ENCODE assay signal across 12 cellular contexts in the genomic region with DNA sequence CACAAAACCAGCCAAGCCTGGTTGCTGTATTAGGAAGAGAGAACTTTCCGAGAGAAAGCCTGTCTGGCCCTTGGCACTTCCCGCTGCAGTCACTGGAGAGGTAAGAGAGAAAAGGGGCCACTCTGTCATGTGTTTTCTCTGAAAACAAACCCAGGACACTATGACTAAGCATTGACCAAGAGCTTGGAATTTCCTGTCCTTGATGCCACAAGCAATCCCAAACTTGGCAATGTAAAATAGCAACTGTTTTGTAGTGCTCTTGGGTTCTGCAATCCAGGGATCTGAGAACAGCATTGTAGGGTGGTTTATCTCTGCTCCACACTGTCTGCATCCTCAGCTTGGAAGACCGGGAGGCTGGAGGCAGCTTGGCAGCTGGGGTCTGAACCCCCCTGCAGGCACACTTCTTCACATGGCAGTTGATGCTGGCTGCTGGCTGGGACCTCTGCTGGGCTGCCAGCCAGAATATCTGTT.
A peak's percentile ranks its signal among the peaks of the same experiment; 100 is the strongest.
DNase-seq lines count a peak whose midpoint lies in the region; ATAC-seq and TF ChIP-seq lines count a peak whose summit lies in the region.
"Had no signal": no experiment of that assay in that cellular context is flagged by ENCODE, and none has a peak within 500 bp of the region (broad histone marks: within the 10 kb centered on the region; RNA-seq: fewer than 3 reads in every experiment).

No MANE protein-coding gene starts in this region.

- POLR2A ChIA-PET in SK-N-SH (lab: Yijun Ruan, JAX), result no interaction called here

- peak; percentile 78 for DNase-seq in DMS79 treated with DMSO at 0.1 percent for 48 hours (lab: John Stamatoyannopoulos, UW)
- DNase-seq in SK-N-SH, result no peak
- peak; percentile 67 for DNase-seq in fibroblast of peridontal ligament (ENCODE audit: extremely low read depth)
- DNase-seq in osteoblast (ENCODE audit: insufficient read length, low spot score, missing footprints), result peak; percentile 90
- DNase-seq in D341Med (ENCODE audit: low spot score), result no peak
- no peak for DNase-seq in activated gamma-delta T cell treated with Interleukin-2 at 50 U/mL for 16 hours
- DNase-seq in NCI-H524 (lab: John Stamatoyannopoulos, UW), result no peak
- DNase-seq: DND-41; mucosa of descending colon; stimulated activated CD4-positive, alpha-beta T cell treated with anti-CD3 and anti-CD28 coated beads, Interleukin-2, amount 100 ng/mL, for 24 hours; testis had no signal

- H2AFZ ChIP-seq in SK-N-SH (ENCODE audit: low read depth) (no peak overlapping the region; the same call in 1 of the 2 replicates), osteoblast (ENCODE audit: low read length) (no peak overlapping the region)

- H3F3A ChIP-seq in SK-N-SH (replicated peaks; ENCODE audit: insufficient read depth), result peaks cover 33% of the 10 kb centered on the region

- peak in 1 of 2 experiments; percentile 79; a peak in 2 of 4 replicates for TF ChIP-seq EP300 in SK-N-SH (IDR thresholded peaks at IDR 0.05; ENCODE audit: borderline replicate concordance in 1 of 2, low read depth in 1 of 2, low read length in 1 of 2)

- H3K9ac ChIP-seq in SK-N-SH, result peak overlapping the region; percentile 59; the same call in 1 of the 2 replicates

- 27% methylated on average over 2 of the region's 3 CpGs for WGBS in SK-N-SH (ENCODE audit: low lambda C conversion rate)

- H4K20me1 ChIP-seq in SK-N-SH (ENCODE audit: insufficient read depth) (no peaks in the 10 kb centered on the region), osteoblast (ENCODE audit: insufficient read depth, low read length) (no peaks in the 10 kb centered on the region)

- peak overlapping the region in 1 of 2 experiments; percentile 39; a peak in 1 of 4 replicates for H3K4me3 ChIP-seq in SK-N-SH (ENCODE audit: low read depth in 2 of 2, low read length in 1 of 2)
- no peak overlapping the region for H3K4me3 ChIP-seq in osteoblast (ENCODE audit: insufficient read depth, low read length)
- H3K4me3 ChIP-seq: mucosa of descending colon, testis had no signal

- CTCF ChIA-PET in SK-N-SH (lab: Yijun Ruan, JAX), result no interaction called here

- H3K27ac ChIP-seq in SK-N-SH (ENCODE audit: low read depth in 2 of 2, low read length in 1 of 2) (peak overlapping the region; percentile 68 to 87; a peak in 3 of 4 replicates), osteoblast (ENCODE audit: low read depth, low read length) (peak overlapping the region; percentile 78)
- H3K27ac ChIP-seq: testis had no signal

- H3K79me2 ChIP-seq in SK-N-SH (ENCODE audit: insufficient read depth) (no peaks in the 10 kb centered on the region), osteoblast (ENCODE audit: insufficient read depth, low read length) (no peaks in the 10 kb centered on the region)

- no peaks in the 10 kb centered on the region for H3K9me2 ChIP-seq in SK-N-SH

- no peak for TF ChIP-seq RAD21 in SK-N-SH (IDR thresholded peaks at IDR 0.05; ENCODE audit: low read length)

- TF ChIP-seq CTCF in SK-N-SH (IDR thresholded peaks at IDR 0.05) (no peak), osteoblast (IDR thresholded peaks at IDR 0.05; ENCODE audit: extremely low read depth, low read depth, low read length) (no peak)

- no peaks in the 10 kb centered on the region for H3K9me3 ChIP-seq in SK-N-SH
- no peaks in the 10 kb centered on the region for H3K9me3 ChIP-seq in osteoblast (ENCODE audit: low read depth, low read length)
- H3K9me3 ChIP-seq: mucosa of descending colon, testis had no signal

- peak overlapping the region; percentile 69 for H3K4me2 ChIP-seq in SK-N-SH
- peak overlapping the region; percentile 79 for H3K4me2 ChIP-seq in osteoblast (ENCODE audit: insufficient read depth, low read length)

- ATAC-seq in GM21367 (IDR thresholded peaks at IDR 0.05; ENCODE audit: unreplicated experiment), result no peak
- ATAC-seq: mucosa of descending colon had no signal

- H3K27me3 ChIP-seq in SK-N-SH (ENCODE audit: insufficient read depth) (no peaks in the 10 kb centered on the region), osteoblast (ENCODE audit: insufficient read depth, low read length) (no peaks in the 10 kb centered on the region)
- H3K27me3 ChIP-seq: testis had no signal

- H3K4me1 ChIP-seq in SK-N-SH (ENCODE audit: control insufficient read depth in 1 of 2, insufficient read depth in 2 of 2, low read depth in 1 of 2, low read length in 1 of 2) (peaks cover 14 to 21% of the 10 kb centered on the region in 2 experiments), osteoblast (ENCODE audit: insufficient read depth, low read length) (peaks cover 33% of the 10 kb centered on the region)
- H3K4me1 ChIP-seq: testis had no signal

- H3K36me3 ChIP-seq in SK-N-SH (replicated peaks in 1 of 2; ENCODE audit: control insufficient read depth in 1 of 2, insufficient read depth in 2 of 2, low read length in 1 of 2) (no peaks in the 10 kb centered on the region), osteoblast (ENCODE audit: insufficient read depth, low read length) (no peaks in the 10 kb centered on the region)

TF ChIP-seq in SK-N-SH, 30 proteins besides CTCF, POLR2A, EP300 and RAD21:
- TF ChIP-seq GATA2 (CRISPR knock-in tag; IDR thresholded peaks at IDR 0.05), result no peak
- peak; percentile 51; the same call in 1 of the 2 replicates for TF ChIP-seq FOSL2 (IDR thresholded peaks at IDR 0.05; ENCODE audit: borderline replicate concordance, low read depth)
- 0 out of 2 replicates have a peak, but pooled peaks have one; percentile 32 for TF ChIP-seq TEAD4 (IDR thresholded peaks at IDR 0.05; ENCODE audit: borderline replicate concordance, insufficient read depth)
- TF ChIP-seq, protein P1, sequence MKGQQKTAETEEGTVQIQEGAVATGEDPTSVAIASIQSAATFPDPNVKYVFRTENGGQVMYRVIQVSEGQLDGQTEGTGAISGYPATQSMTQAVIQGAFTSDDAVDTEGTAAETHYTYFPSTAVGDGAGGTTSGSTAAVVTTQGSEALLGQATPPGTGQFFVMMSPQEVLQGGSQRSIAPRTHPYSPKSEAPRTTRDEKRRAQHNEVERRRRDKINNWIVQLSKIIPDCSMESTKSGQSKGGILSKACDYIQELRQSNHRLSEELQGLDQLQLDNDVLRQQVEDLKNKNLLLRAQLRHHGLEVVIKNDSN (IDR thresholded peaks at IDR 0.05; ENCODE audit: borderline replicate concordance, low read depth), result no peak; the same call in 1 of the 2 replicates
- TF ChIP-seq JUND (IDR thresholded peaks at IDR 0.05), result peak; percentile 58
- TF ChIP-seq NRF1 (IDR thresholded peaks at IDR 0.05; ENCODE audit: low read depth, low read length), result no peak
- peak; percentile 76 for TF ChIP-seq NFIC (IDR thresholded peaks at IDR 0.05; ENCODE audit: borderline replicate concordance)
- peak; percentile 71 for TF ChIP-seq TCF12 (IDR thresholded peaks at IDR 0.05)
- peak; percentile 32; the same call in 1 of the 2 replicates for TF ChIP-seq RXRA (IDR thresholded peaks at IDR 0.05; ENCODE audit: borderline replicate concordance, low read depth)
- TF ChIP-seq RFX5 (IDR thresholded peaks at IDR 0.05; ENCODE audit: low read length), result no peak
- TF ChIP-seq POLR2AphosphoS5 (IDR thresholded peaks at IDR 0.05; ENCODE audit: low read depth, low read length), result peak; percentile 47; the same call in 1 of the 2 replicates

Comparison
In these comparisons a context has a peak if more than half of its experiments do, and no peak if none do; other contexts are left out.
1. DNase-seq: peak in DMS79 treated with DMSO at 0.1 percent for 48 hours (single experiment), fibroblast of peridontal ligament (single experiment) and osteoblast (single experiment); none in SK-N-SH (single experiment), D341Med (single experiment), activated gamma-delta T cell treated with Interleukin-2 at 50 U/mL for 16 hours (single experiment) and NCI-H524 (0 of 2).